Comparison of ENCODE assay signal across 30 cellular contexts in genomic region chr10:81309041-81309552, GRCh38.
"Had no signal": no experiment of that assay in that cellular context is flagged by ENCODE, and none has a peak within 500 bp of the region (broad histone marks: within the 10 kb centered on the region; RNA-seq: fewer than 3 reads in every experiment).

No MANE protein-coding gene starts in this region.

- H3K27ac Mint-ChIP-seq: activated CD4-positive, alpha-beta T cell treated with anti-CD3 and anti-CD28 coated beads, Interleukin-2, amount 10 ng/mL, durations not matched to agents 7 days and 5 days; activated CD8-positive, alpha-beta T cell treated with anti-CD3 and anti-CD28 coated beads, Interleukin-2, amount 10 ng/mL, durations not matched to agents 7 days and 5 days; activated naive CD4-positive, alpha-beta T cell treated with anti-CD3 and anti-CD28 coated beads, Interleukin-2, amount 50 U/mL, for 24 hours; activated naive CD8-positive, alpha-beta T cell treated with anti-CD3 and anti-CD28 coated beads, Interleukin-2, amount 10 ng/mL, durations not matched to agents 7 days and 5 days; activated T-cell treated with anti-CD3 and anti-CD28 coated beads, Interleukin-2, amount 50 U/mL, for 24 hours; activated T-helper 2 cell treated with anti-CD3 and anti-CD28 coated beads, Interferon-gamma antibody, Interleukin-2, Interleukin-4, amounts not matched to agents 10 μg/mL and 5 μg/mL and 100 μg/mL, durations not matched to agents 14 hours and 24 hours and 36 hours; T-helper 1 cell treated with Interleukin-12 subunit alpha and Interleukin-12 subunit beta and Interleukin-4 antibody, amounts not matched to agents 30 μg/mL and 1 μg/mL, for 36 hours; T-helper 2 cell treated with Interferon-gamma antibody and Interleukin-4, amounts not matched to agents 5 μg/mL and 100 μg/mL, for 36 hours had no signal

- H3K27ac ChIP-seq: ascending aorta, cardiac muscle cell, Peyer's patch, SJSA1 had no signal

- H3K9me3 ChIP-seq: ascending aorta, SJSA1 had no signal

- H3K4me3 ChIP-seq: ascending aorta, cardiac muscle cell, Peyer's patch, SJSA1 had no signal

- H3K4me1 Mint-ChIP-seq: activated CD4-positive, alpha-beta T cell treated with anti-CD3 and anti-CD28 coated beads, Interleukin-2, amount 10 ng/mL, durations not matched to agents 7 days and 5 days; activated naive CD4-positive, alpha-beta T cell treated with anti-CD3 and anti-CD28 coated beads, Interleukin-2, amount 50 U/mL, for 24 hours; activated naive CD8-positive, alpha-beta T cell treated with anti-CD3 and anti-CD28 coated beads, Interleukin-2, amount 10 ng/mL, durations not matched to agents 7 days and 5 days; central memory CD8-positive, alpha-beta T cell had no signal

- DNase-seq: activated CD4-positive, alpha-beta T cell treated with anti-CD3 and anti-CD28 coated beads, Interleukin-2, amount 10 ng/mL, durations not matched to agents 7 days and 5 days; activated CD4-positive, alpha-beta T cell treated with anti-CD3 and anti-CD28 coated beads, Interleukin-2, amount 50 U/mL, for 48 hours; activated CD8-positive, alpha-beta T cell treated with anti-CD3 and anti-CD28 coated beads, Interleukin-2, amount 10 ng/mL, durations not matched to agents 7 days and 5 days; activated gamma-delta T cell; activated naive CD4-positive, alpha-beta T cell treated with Interleukin-2 at 50 U/mL for 16 hours; activated naive CD8-positive, alpha-beta T cell treated with anti-CD3 and anti-CD28 coated beads, Interleukin-2, amount 10 ng/mL, durations not matched to agents 7 days and 5 days; activated T-cell treated with anti-CD3 and anti-CD28 coated beads, Interleukin-2, amount 50 U/mL, for 24 hours; amygdala; Karpas-422; NCI-H1105 treated with DMSO at 0.1 percent for 48 hours; NCI-H1436 treated with DMSO at 0.1 percent for 48 hours; NCI-H1694 treated with DMSO at 0.1 percent for 48 hours; NCI-H2029; NCI-H345; NCI-H524 treated with DMSO at 0.1 percent for 48 hours; NCI-H748 treated with DMSO at 0.1 percent for 48 hours; NK-92 treated with Interleukin-12 subunit alpha and Interleukin-12 subunit beta, amount 100 ng/mL, for 24 hours; PC-3; Peyer's patch; RPMI8226; SHP77 treated with DMSO at 0.1 percent for 48 hours; SK-N-SH had no signal

- ATAC-seq: activated CD8-positive, alpha-beta T cell treated with anti-CD3 and anti-CD28 coated beads, Interleukin-2, amount 10 ng/mL, durations not matched to agents 7 days and 5 days; PC-3 had no signal

- H3K36me3 Mint-ChIP-seq: activated naive CD4-positive, alpha-beta T cell treated with anti-CD3 and anti-CD28 coated beads, Interleukin-2, amount 50 U/mL, for 24 hours; activated naive CD8-positive, alpha-beta T cell treated with anti-CD3 and anti-CD28 coated beads, Interleukin-2, amount 10 ng/mL, durations not matched to agents 7 days and 5 days had no signal

- H3K4me3 Mint-ChIP-seq: activated CD4-positive, alpha-beta T cell treated with anti-CD3 and anti-CD28 coated beads, Interleukin-2, amount 10 ng/mL, durations not matched to agents 7 days and 5 days; activated CD8-positive, alpha-beta T cell treated with anti-CD3 and anti-CD28 coated beads, Interleukin-2, amount 10 ng/mL, durations not matched to agents 7 days and 5 days; activated naive CD4-positive, alpha-beta T cell treated with anti-CD3 and anti-CD28 coated beads, Interleukin-2, amount 50 U/mL, for 24 hours; activated naive CD8-positive, alpha-beta T cell treated with anti-CD3 and anti-CD28 coated beads, Interleukin-2, amount 10 ng/mL, durations not matched to agents 7 days and 5 days; activated T-cell treated with anti-CD3 and anti-CD28 coated beads, Interleukin-2, amount 50 U/mL, for 24 hours; central memory CD8-positive, alpha-beta T cell; T-helper 1 cell treated with Interleukin-12 subunit alpha and Interleukin-12 subunit beta and Interleukin-4 antibody, amounts not matched to agents 30 μg/mL and 1 μg/mL, for 36 hours; T-helper 2 cell treated with Interferon-gamma antibody and Interleukin-4, amounts not matched to agents 5 μg/mL and 100 μg/mL, for 36 hours had no signal

- H3K36me3 ChIP-seq: ascending aorta, cardiac muscle cell, Peyer's patch, SJSA1 had no signal

- H3K9me3 Mint-ChIP-seq: activated CD4-positive, alpha-beta T cell treated with anti-CD3 and anti-CD28 coated beads, Interleukin-2, amount 10 ng/mL, durations not matched to agents 7 days and 5 days; activated naive CD4-positive, alpha-beta T cell treated with anti-CD3 and anti-CD28 coated beads, Interleukin-2, amount 50 U/mL, for 24 hours had no signal

- H3K27me3 ChIP-seq: ascending aorta, cardiac muscle cell, Peyer's patch, SJSA1 had no signal

- H3K27me3 Mint-ChIP-seq: activated CD4-positive, alpha-beta T cell treated with anti-CD3 and anti-CD28 coated beads, Interleukin-2, amount 10 ng/mL, durations not matched to agents 7 days and 5 days; activated naive CD4-positive, alpha-beta T cell treated with anti-CD3 and anti-CD28 coated beads, Interleukin-2, amount 50 U/mL, for 24 hours; activated naive CD8-positive, alpha-beta T cell treated with anti-CD3 and anti-CD28 coated beads, Interleukin-2, amount 10 ng/mL, durations not matched to agents 7 days and 5 days; activated T-cell treated with anti-CD3 and anti-CD28 coated beads, Interleukin-2, amount 50 U/mL, for 24 hours; central memory CD8-positive, alpha-beta T cell had no signal

- H3K4me1 ChIP-seq: ascending aorta, Peyer's patch, SJSA1 had no signal
